Comparison of ENCODE assay signal across 8 cellular contexts in the genomic region with DNA sequence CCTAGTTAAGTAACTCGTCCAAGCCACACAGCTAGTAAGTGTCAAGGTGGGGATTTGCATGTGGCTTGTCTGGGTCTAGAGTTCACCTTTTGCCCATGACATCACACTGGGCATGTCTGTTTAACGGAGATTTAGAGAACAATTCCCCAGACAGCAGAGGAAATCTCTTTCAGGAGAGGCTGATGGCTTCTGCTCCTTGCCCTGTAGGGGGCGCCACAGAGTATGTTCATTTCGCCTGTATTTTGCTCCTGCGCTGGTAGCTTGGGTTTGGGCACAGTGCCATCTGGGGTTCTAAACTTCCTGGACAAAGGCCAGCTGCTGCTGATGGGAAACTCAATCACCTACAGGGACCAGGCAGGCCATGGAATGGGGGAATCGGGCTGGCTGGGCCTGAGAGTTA. TPM values are rescaled to one million over a fixed set of nuclear protein-coding genes. Genes with fewer than 3 reads are reported as not detected.
DNase-seq lines count a peak whose midpoint lies in the region; ATAC-seq, FAIRE-seq and TF ChIP-seq lines count a peak whose summit lies in the region.

No MANE protein-coding gene starts in this region.

- no peaks in the 10 kb centered on the region for H3K79me2 ChIP-seq in keratinocyte (ENCODE audit: control insufficient read depth, insufficient read depth, low read length)

- DNase-seq in BE2C (peak; percentile 57), GM20000 (ENCODE audit: low spot score) (peak; percentile 21), keratinocyte (ENCODE audit: low read depth, low spot score) (no peak), MG63 (no peak)
- peak; percentile 30 for DNase-seq in activated CD4-positive, alpha-beta T cell treated with anti-CD3 and anti-CD28 coated beads, Interleukin-2, amount 50 U/mL, for 1 hour

- H3K9me1 ChIP-seq in keratinocyte (ENCODE audit: control insufficient read depth, extremely low read depth, insufficient read depth, low read length): no peaks in the 10 kb centered on the region

- peak; percentile 72 for TF ChIP-seq CTCF in BE2C (IDR thresholded peaks at IDR 0.05; ENCODE audit: low read depth, low read length)
- peak; percentile 35 for TF ChIP-seq CTCF in GM20000 (IDR thresholded peaks at IDR 0.05; ENCODE audit: extremely low read depth, missing control alignments)
- peak; percentile 61 to 69 (median 65) for TF ChIP-seq CTCF in keratinocyte (optimal IDR thresholded peaks at IDR 0.05 in 1 of 3, IDR thresholded peaks at IDR 0.05 in 1 of 3, conservative IDR thresholded peaks at IDR 0.05 in 1 of 3; ENCODE audit: extremely low read depth in 1 of 3, insufficient read depth in 2 of 3, low read length in 3 of 3)

- FAIRE-seq in keratinocyte (lab: Jason Lieb, UNC): no peak

- no peaks in the 10 kb centered on the region for H3K36me3 ChIP-seq in BE2C
- H3K36me3 ChIP-seq in keratinocyte (ENCODE audit: control insufficient read depth in 2 of 2, extremely low read depth in 1 of 2, insufficient read depth in 2 of 2, low read length in 2 of 2): no peaks in the 10 kb centered on the region
- no peaks in the 10 kb centered on the region for H3K36me3 ChIP-seq in MG63

- no peak for ATAC-seq in GM21447 (IDR thresholded peaks at IDR 0.05; ENCODE audit: unreplicated experiment)
- no peak for ATAC-seq in HG03108 (IDR thresholded peaks at IDR 0.05; ENCODE audit: unreplicated experiment)
- ATAC-seq in GM18868 (IDR thresholded peaks at IDR 0.05; ENCODE audit: unreplicated experiment): no peak

- no peaks in the 10 kb centered on the region for H3K9me3 ChIP-seq in BE2C
- H3K9me3 ChIP-seq in keratinocyte (ENCODE audit: control insufficient read depth, low read depth, low read length): no peaks in the 10 kb centered on the region
- no peaks in the 10 kb centered on the region for H3K9me3 ChIP-seq in MG63

- no peaks in the 10 kb centered on the region for H4K20me1 ChIP-seq in keratinocyte (ENCODE audit: control insufficient read depth, extremely low read depth, insufficient read depth, low read length)

- H3K4me2 ChIP-seq in keratinocyte (ENCODE audit: control insufficient read depth, extremely low read depth, insufficient read depth, low read depth, low read length): no peak overlapping the region

- no peak overlapping the region for H2AFZ ChIP-seq in keratinocyte (ENCODE audit: control insufficient read depth, low read length)

- no peak overlapping the region for H3K4me3 ChIP-seq in BE2C (ENCODE audit: low read depth, low read length)
- H3K4me3 ChIP-seq in keratinocyte (ENCODE audit: control insufficient read depth in 2 of 3, extremely low read depth in 1 of 3, insufficient read depth in 2 of 3, low read depth in 1 of 3, low read length in 3 of 3): no peak overlapping the region
- H3K4me3 ChIP-seq in MG63: no peak overlapping the region

- dilution Hi-C loops in keratinocyte (cut with MboI; ENCODE audit: extremely low pct_ligation_motif_present, low sequenced_read_pairs): no loop called here

- no peaks in the 10 kb centered on the region for H3K4me1 ChIP-seq in BE2C
- H3K4me1 ChIP-seq in keratinocyte (ENCODE audit: control insufficient read depth, extremely low read depth, insufficient read depth, low read length): no peaks in the 10 kb centered on the region

- H3K27ac ChIP-seq in keratinocyte (ENCODE audit: control insufficient read depth, insufficient read depth, low read length): no peak overlapping the region

- H3K27me3 ChIP-seq in BE2C (no peaks in the 10 kb centered on the region), keratinocyte (ENCODE audit: control insufficient read depth, extremely low read depth, insufficient read depth, low read length) (no peaks in the 10 kb centered on the region), MG63 (peaks cover 10% of the 10 kb centered on the region)

- no peak overlapping the region for H3K9ac ChIP-seq in keratinocyte (ENCODE audit: control insufficient read depth, extremely low read depth, insufficient read depth, low read length)

RNA-seq across cellular contexts. Expression of a gene that starts 20.4 kb away (rescaled TPM):
- not detected for polyA plus RNA-seq in BE2C (2012; ENCODE audit: insufficient read depth, insufficient read length, low read depth)
- 0.04 TPM in 1 of 3 replicates, not detected in the others for polyA plus RNA-seq in keratinocyte
- polyA plus RNA-seq in keratinocyte (2011; ENCODE audit: low read depth): not detected
- polyA plus RNA-seq in keratinocyte (2011; cell fraction: cytosol; rRNA removed): 0.03 TPM in 1 of 2 replicates, not detected in the other
- 0.14 and 0.15 TPM in 2 replicates for polyA plus RNA-seq in keratinocyte (2011; cell fraction: nucleus; rRNA removed)
- 0.08 TPM in 1 of 2 replicates, not detected in the other for polyA plus RNA-seq in keratinocyte (2012; ENCODE audit: low replicate concordance)
- 0.16 to 0.26 TPM in 2 of 3 replicates, not detected in the other for polyA minus RNA-seq in keratinocyte
- polyA minus RNA-seq in keratinocyte (2011; cell fraction: cytosol; rRNA and poly(A)+ RNA removed): not detected
- 0.32 and 1.0 TPM in 2 replicates for polyA minus RNA-seq in keratinocyte (2011; cell fraction: nucleus; rRNA and poly(A)+ RNA removed)
- not detected in 2 replicates for total RNA-seq in MG63 (2014; rRNA removed; shearing (Covaris generic); ENCODE audit: low replicate concordance)

RNA-seq across cellular contexts. Expression of a gene that starts 31.8 kb away (rescaled TPM):
- 0.15 TPM for polyA plus RNA-seq in BE2C (2012; ENCODE audit: insufficient read depth, insufficient read length, low read depth)
- polyA plus RNA-seq in keratinocyte: not detected in 3 replicates
- not detected for polyA plus RNA-seq in keratinocyte (2011; ENCODE audit: low read depth)
- polyA plus RNA-seq in keratinocyte (2011; cell fraction: cytosol; rRNA removed): not detected in 2 replicates
- polyA plus RNA-seq in keratinocyte (2011; cell fraction: nucleus; rRNA removed): not detected in 2 replicates
- polyA plus RNA-seq in keratinocyte (2012; ENCODE audit: low replicate concordance): 0.06 and 0.93 TPM in 2 replicates
- polyA minus RNA-seq in keratinocyte: not detected in 3 replicates
- not detected for polyA minus RNA-seq in keratinocyte (2011; cell fraction: cytosol; rRNA and poly(A)+ RNA removed)
- not detected in 2 replicates for polyA minus RNA-seq in keratinocyte (2011; cell fraction: nucleus; rRNA and poly(A)+ RNA removed)
- total RNA-seq in MG63 (2014; rRNA removed; shearing (Covaris generic); ENCODE audit: low replicate concordance): not detected in 2 replicates

Comparison
In these comparisons a context has a peak if more than half of its experiments do, and no peak if none do; other contexts are left out.
1. DNase-seq: peak in BE2C (single experiment), GM20000 (single experiment) and activated CD4-positive, alpha-beta T cell treated with anti-CD3 and anti-CD28 coated beads, Interleukin-2, amount 50 U/mL, for 1 hour (single experiment); none in keratinocyte (single experiment) and MG63 (single experiment).
2. Peak in every context shown above with its lines, with median percentiles within 50 percentile points of each other: CTCF ChIP-seq.